Comparison of ENCODE assay signal across 8 cellular contexts in the genomic region with DNA sequence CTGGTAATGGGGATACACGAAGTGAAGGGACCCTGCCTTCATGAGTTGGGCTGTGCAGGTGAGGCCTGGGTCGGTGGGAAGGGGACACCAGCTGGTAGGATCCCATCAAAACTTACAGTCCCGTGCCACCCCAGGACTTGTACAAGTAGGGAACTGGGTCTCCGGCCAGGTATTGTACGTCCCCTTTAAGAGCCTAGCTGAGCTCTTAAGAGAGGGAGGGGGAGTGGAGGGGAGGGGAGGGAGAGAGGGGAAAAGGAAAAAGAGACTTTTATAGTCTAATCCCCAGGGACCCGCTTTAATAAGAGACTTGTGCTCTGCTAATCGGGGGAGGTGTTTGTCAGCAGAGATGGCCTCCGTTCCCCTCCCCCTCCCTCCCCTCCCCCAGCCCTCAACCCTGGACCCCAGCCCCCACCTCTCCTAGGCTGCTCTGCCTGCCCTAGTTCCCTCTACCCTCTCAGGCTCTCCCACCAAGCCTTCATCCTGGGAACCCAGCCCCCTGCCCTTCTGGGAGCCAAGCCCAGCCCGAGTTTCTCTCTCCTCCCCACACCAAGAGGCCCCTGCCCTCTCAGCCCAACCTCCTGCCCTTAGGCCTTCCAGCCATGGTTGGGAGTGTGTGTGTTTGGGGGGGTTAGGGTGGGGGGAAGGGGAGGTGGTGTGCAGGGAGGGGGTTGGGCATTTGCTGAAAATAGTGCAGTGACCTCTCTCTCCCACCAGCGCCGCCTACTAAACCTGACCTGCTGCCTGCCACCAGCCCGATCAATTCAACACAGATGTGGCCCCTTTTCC. TPM values are rescaled to one million over a fixed set of nuclear protein-coding genes. Genes with fewer than 3 reads are reported as not detected.
A peak's percentile ranks its signal among the peaks of the same experiment; 100 is the strongest.
DNase-seq lines count a peak whose midpoint lies in the region; ATAC-seq and TF ChIP-seq lines count a peak whose summit lies in the region.

No MANE protein-coding gene starts in this region.

- H3K4me3 ChIP-seq in GM23338 (peak overlapping the region; percentile 95), esophagus squamous epithelium (peak overlapping the region in 2 of 4 donors; percentile 5 to 28)

- ATAC-seq in GM23338, result peak; percentile 78

- H3F3A ChIP-seq in GM23338 (replicated peaks; ENCODE audit: low read depth), result peaks cover 21% of the 10 kb centered on the region

- H3K79me2 ChIP-seq in GM23338 (replicated peaks; ENCODE audit: insufficient read depth), result peaks cover 47% of the 10 kb centered on the region

- peak in 1 of 2 experiments; percentile 21; a peak in 1 of 4 replicates for TF ChIP-seq CTCF in GM23338 (conservative IDR thresholded peaks at IDR 0.05; ENCODE audit: low read depth in 2 of 2)
- no peak for TF ChIP-seq CTCF in esophagus squamous epithelium (IDR thresholded peaks at IDR 0.05)
- peak; percentile 34 for TF ChIP-seq CTCF in progenitor cell of endocrine pancreas (IDR thresholded peaks at IDR 0.05; ENCODE audit: unreplicated experiment)

- 24 to 35% methylated on average over 10 to 11 of the region's 12 CpGs for WGBS in esophagus squamous epithelium, 2 donors

- no peak overlapping the region for H2AFZ ChIP-seq in GM23338

- intact Hi-C loops in esophagus squamous epithelium (cut with DNase I), result no loop called here

- peak overlapping the region; percentile 90 for H3K27ac Mint-ChIP-seq in GM23338
- peak overlapping the region; percentile 96 for H3K27ac Mint-ChIP-seq in progenitor cell of endocrine pancreas

- TF ChIP-seq POLR2A in esophagus squamous epithelium (IDR thresholded peaks at IDR 0.05), result no peak

- H3K36me3 ChIP-seq in GM23338 (ENCODE audit: insufficient read depth) (peaks cover 15% of the 10 kb centered on the region; the same call in 1 of the 2 replicates), esophagus squamous epithelium (peaks cover 0 to 19% (median 0%) of the 10 kb centered on the region in 3 donors)

- H3K4me1 ChIP-seq in GM23338 (ENCODE audit: insufficient read depth) (peaks cover 53% of the 10 kb centered on the region), esophagus squamous epithelium (peaks cover 13 to 37% (median 20%) of the 10 kb centered on the region in 3 donors)

- H3K27me3 Mint-ChIP-seq in GM23338 (ENCODE audit: insufficient read depth, low read depth, poor library complexity) (peaks cover 17% of the 10 kb centered on the region), progenitor cell of endocrine pancreas (peaks cover 4% of the 10 kb centered on the region)

- H3K27ac ChIP-seq in GM23338 (ENCODE audit: low read depth) (peak overlapping the region; percentile 99), esophagus squamous epithelium (peak overlapping the region in 3 of 4 donors; percentile 18 to 52 (median 41))

- no peaks in the 10 kb centered on the region for H3K9me3 ChIP-seq in esophagus squamous epithelium

- peak overlapping the region; percentile 94 for H3K4me3 Mint-ChIP-seq in GM23338
- H3K4me3 Mint-ChIP-seq in progenitor cell of endocrine pancreas (ENCODE audit: low read depth), result peak overlapping the region; percentile 95

- no peaks in the 10 kb centered on the region; the same call in 2 of the 3 replicates for H3K9me3 Mint-ChIP-seq in GM23338
- H3K9me3 Mint-ChIP-seq in progenitor cell of endocrine pancreas (ENCODE audit: low read depth), result no peaks in the 10 kb centered on the region

- H3K4me1 Mint-ChIP-seq in GM23338 (peaks cover 62% of the 10 kb centered on the region), progenitor cell of endocrine pancreas (ENCODE audit: low read depth) (peaks cover 44% of the 10 kb centered on the region)

- H3K36me3 Mint-ChIP-seq in GM23338 (ENCODE audit: low read depth) (peaks cover 38% of the 10 kb centered on the region), progenitor cell of endocrine pancreas (ENCODE audit: insufficient read depth) (peaks cover 16% of the 10 kb centered on the region)

- H3K4me2 ChIP-seq in GM23338, result peak overlapping the region; percentile 85

- H4K20me1 ChIP-seq in GM23338 (replicated peaks; ENCODE audit: insufficient read depth), result peaks cover 23% of the 10 kb centered on the region

- H3K27me3 ChIP-seq in GM23338 (ENCODE audit: insufficient read depth) (no peaks in the 10 kb centered on the region), esophagus squamous epithelium (peaks cover 0 to 16% (median 0%) of the 10 kb centered on the region in 4 donors)

- peak; percentile 95 for DNase-seq in GM23338 (ENCODE audit: low spot score)
- DNase-seq in NCI-H526 treated with DMSO at 0.1 percent for 48 hours (lab: John Stamatoyannopoulos, UW), result peak; percentile 89
- no peak for DNase-seq in esophagus squamous epithelium (lab: John Stamatoyannopoulos, UW)
- DNase-seq in progenitor cell of endocrine pancreas (ENCODE audit: low spot score, unreplicated experiment), result peak; percentile 62
- DNase-seq in putamen (ENCODE audit: low spot score), result no peak
- no peak for DNase-seq in SW480 (ENCODE audit: low spot score)
- DNase-seq in activated gamma-delta T cell (lab: John Stamatoyannopoulos, UW), result no peak
- no peak for DNase-seq in activated effector memory CD4-positive, alpha-beta T cell treated with anti-CD3 and anti-CD28 coated beads, Interleukin-2, amount 50 U/mL, for 16 hours

- 0 out of 2 replicates have a peak, but pooled peaks cover 4% of the 10 kb centered on the region for H3K9me2 ChIP-seq in GM23338 (ENCODE audit: insufficient read depth)

TF ChIP-seq in GM23338, 12 proteins besides CTCF, POLR2A, EP300 and RAD21:
- no peak for TF ChIP-seq CREB1 (CRISPR knock-in tag; IDR thresholded peaks at IDR 0.05; ENCODE audit: low read depth)
- peak; percentile 35 for TF ChIP-seq POLR2AphosphoS5 (IDR thresholded peaks at IDR 0.05; ENCODE audit: low read depth)
- TF ChIP-seq, protein P1, sequence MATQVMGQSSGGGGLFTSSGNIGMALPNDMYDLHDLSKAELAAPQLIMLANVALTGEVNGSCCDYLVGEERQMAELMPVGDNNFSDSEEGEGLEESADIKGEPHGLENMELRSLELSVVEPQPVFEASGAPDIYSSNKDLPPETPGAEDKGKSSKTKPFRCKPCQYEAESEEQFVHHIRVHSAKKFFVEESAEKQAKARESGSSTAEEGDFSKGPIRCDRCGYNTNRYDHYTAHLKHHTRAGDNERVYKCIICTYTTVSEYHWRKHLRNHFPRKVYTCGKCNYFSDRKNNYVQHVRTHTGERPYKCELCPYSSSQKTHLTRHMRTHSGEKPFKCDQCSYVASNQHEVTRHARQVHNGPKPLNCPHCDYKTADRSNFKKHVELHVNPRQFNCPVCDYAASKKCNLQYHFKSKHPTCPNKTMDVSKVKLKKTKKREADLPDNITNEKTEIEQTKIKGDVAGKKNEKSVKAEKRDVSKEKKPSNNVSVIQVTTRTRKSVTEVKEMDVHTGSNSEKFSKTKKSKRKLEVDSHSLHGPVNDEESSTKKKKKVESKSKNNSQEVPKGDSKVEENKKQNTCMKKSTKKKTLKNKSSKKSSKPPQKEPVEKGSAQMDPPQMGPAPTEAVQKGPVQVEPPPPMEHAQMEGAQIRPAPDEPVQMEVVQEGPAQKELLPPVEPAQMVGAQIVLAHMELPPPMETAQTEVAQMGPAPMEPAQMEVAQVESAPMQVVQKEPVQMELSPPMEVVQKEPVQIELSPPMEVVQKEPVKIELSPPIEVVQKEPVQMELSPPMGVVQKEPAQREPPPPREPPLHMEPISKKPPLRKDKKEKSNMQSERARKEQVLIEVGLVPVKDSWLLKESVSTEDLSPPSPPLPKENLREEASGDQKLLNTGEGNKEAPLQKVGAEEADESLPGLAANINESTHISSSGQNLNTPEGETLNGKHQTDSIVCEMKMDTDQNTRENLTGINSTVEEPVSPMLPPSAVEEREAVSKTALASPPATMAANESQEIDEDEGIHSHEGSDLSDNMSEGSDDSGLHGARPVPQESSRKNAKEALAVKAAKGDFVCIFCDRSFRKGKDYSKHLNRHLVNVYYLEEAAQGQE (IDR thresholded peaks at IDR 0.05; ENCODE audit: unreplicated experiment), result peak; percentile 14

RNA-seq across cellular contexts. Expression of a gene that starts 2.6 kb away (rescaled TPM):
- 12.5 and 12.6 TPM in 2 replicates for total RNA-seq in GM23338 (2014; rRNA removed; shearing (Covaris generic))
- polyA plus RNA-seq in GM23338 (2016; fragmentation: Nextera tagmentation; extraction: Ambion mirVana), result 3.7 and 3.8 TPM in 2 replicates
- total RNA-seq in esophagus squamous epithelium (1 to 10 TPM in 3 of 4 donors, under 1 TPM in 1; 0.19 to 1.9 (median 1.5) TPM), progenitor cell of endocrine pancreas (42.8 and 50.3 TPM in 2 replicates)

RNA-seq across cellular contexts. Expression of a gene that starts 16.7 kb away (rescaled TPM):
- total RNA-seq in GM23338 (2014; rRNA removed; shearing (Covaris generic)), result 294 and 307 TPM in 2 replicates
- 670 and 685 TPM in 2 replicates for polyA plus RNA-seq in GM23338 (2016; fragmentation: Nextera tagmentation; extraction: Ambion mirVana)
- total RNA-seq in esophagus squamous epithelium (100 to 1,000 TPM; 144 to 349 (median 264) TPM), progenitor cell of endocrine pancreas (407 and 432 TPM in 2 replicates)

RNA-seq across cellular contexts. Expression of a gene that starts 25.4 kb away (rescaled TPM):
- 1.7 and 7.5 TPM in 2 replicates for total RNA-seq in GM23338 (2014; rRNA removed; shearing (Covaris generic))
- polyA plus RNA-seq in GM23338 (2016; fragmentation: Nextera tagmentation; extraction: Ambion mirVana), result 3.9 and 5.4 TPM in 2 replicates
- total RNA-seq in esophagus squamous epithelium (10 to 100 TPM in 1 of 4 donors, 1 to 10 TPM in 3; 1.3 to 13.5 (median 4.1) TPM), progenitor cell of endocrine pancreas (7.9 and 9.7 TPM in 2 replicates)

RNA-seq across cellular contexts. Expression of a gene that starts 29.7 kb away (rescaled TPM):
- 52.3 and 68.3 TPM in 2 replicates for total RNA-seq in GM23338 (2014; rRNA removed; shearing (Covaris generic))
- polyA plus RNA-seq in GM23338 (2016; fragmentation: Nextera tagmentation; extraction: Ambion mirVana), result 174 and 198 TPM in 2 replicates
- total RNA-seq in esophagus squamous epithelium (100 to 1,000 TPM; 117 to 211 (median 178) TPM), progenitor cell of endocrine pancreas (65.8 and 68.5 TPM in 2 replicates)

RNA-seq across cellular contexts. Expression of a gene that starts 37.9 kb away (rescaled TPM):
- 45.3 and 49.1 TPM in 2 replicates for total RNA-seq in GM23338 (2014; rRNA removed; shearing (Covaris generic))
- polyA plus RNA-seq in GM23338 (2016; fragmentation: Nextera tagmentation; extraction: Ambion mirVana), result 17.4 and 20.0 TPM in 2 replicates
- 10 to 100 TPM in 2 of 4 donors, 1 to 10 TPM in 2; 1.1 to 26.3 (median 10.5) TPM for total RNA-seq in esophagus squamous epithelium
- total RNA-seq in progenitor cell of endocrine pancreas, result 23.6 and 25.1 TPM in 2 replicates

Comparison
In these comparisons a context has a peak if more than half of its experiments do, and no peak if none do; other contexts are left out.
1. DNase-seq: peak in GM23338 (single experiment), NCI-H526 treated with DMSO at 0.1 percent for 48 hours (single experiment) and progenitor cell of endocrine pancreas (single experiment); none in esophagus squamous epithelium (single experiment), putamen (single experiment), SW480 (single experiment), activated gamma-delta T cell (single experiment) and activated effector memory CD4-positive, alpha-beta T cell treated with anti-CD3 and anti-CD28 coated beads, Interleukin-2, amount 50 U/mL, for 16 hours (single experiment).